Comparison of ENCODE assay signal across 18 cellular contexts in genomic region chr5:68618501-68618900, GRCh38.
"Had no signal": no experiment of that assay in that cellular context is flagged by ENCODE, and none has a peak within 500 bp of the region (broad histone marks: within the 10 kb centered on the region; RNA-seq: fewer than 3 reads in every experiment).

No MANE protein-coding gene starts in this region.

- DNase-seq: colonic mucosa; dermis blood vessel endothelial cell; dorsolateral prefrontal cortex; effector CD4-positive, alpha-beta T cell; effector memory CD4-positive, alpha-beta T cell; foreskin keratinocyte; heart left ventricle; hypothalamus; immature natural killer cell; islet precursor cell; kidney; kidney glomerular epithelial cell; left lung; left ventricle myocardium superior; lower lobe of right lung; mesenchymal stem cell had no signal

- H3K4me3 Mint-ChIP-seq: immature natural killer cell, mesothelial cell of epicardium had no signal

- ATAC-seq: foreskin keratinocyte, gastroesophageal sphincter, heart left ventricle, left lung, left ventricle myocardium superior, lower lobe of right lung had no signal

- H3K27ac Mint-ChIP-seq: immature natural killer cell, mesothelial cell of epicardium had no signal

- H3K36me3 Mint-ChIP-seq: immature natural killer cell had no signal

- H3K4me1 Mint-ChIP-seq: immature natural killer cell, mesothelial cell of epicardium had no signal
